ENCODE assay signal across 13 cellular contexts in the genomic region with DNA sequence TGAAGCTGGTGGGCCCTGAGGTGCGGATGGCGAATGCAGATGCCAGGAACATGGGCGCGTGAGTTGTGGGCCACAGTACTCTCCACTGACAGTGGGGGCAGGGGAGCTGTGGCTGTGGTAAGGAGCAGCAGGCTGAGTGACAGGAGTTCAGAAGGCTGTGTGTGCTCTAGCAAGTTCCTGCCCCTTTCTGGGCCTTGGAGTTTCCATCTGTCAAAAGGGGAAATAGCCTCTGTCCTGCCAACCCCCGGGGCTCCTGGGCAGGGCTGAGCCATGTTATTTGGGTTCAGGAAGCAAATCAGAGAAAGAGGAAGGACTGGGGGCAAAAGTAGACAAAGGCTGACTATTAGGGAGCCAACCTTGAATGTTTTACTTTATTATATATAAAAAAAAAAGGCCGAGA. TPM values are rescaled to one million over a fixed set of nuclear protein-coding genes. Genes with fewer than 3 reads are reported as not detected.
A peak's percentile ranks its signal among the peaks of the same experiment; 100 is the strongest.
DNase-seq lines count a peak whose midpoint lies in the region; ATAC-seq and TF ChIP-seq lines count a peak whose summit lies in the region.
"Had no signal": no experiment of that assay in that cellular context is flagged by ENCODE, and none has a peak within 500 bp of the region (broad histone marks: within the 10 kb centered on the region; RNA-seq: fewer than 3 reads in every experiment).

No MANE protein-coding gene starts in this region.

- 6 to 23% methylated on average over 2 of the region's 6 CpGs for WGBS in esophagus squamous epithelium, 2 donors

- DNase-seq in NB4 (ENCODE audit: low read depth) (peak; percentile 54), esophagus squamous epithelium (lab: John Stamatoyannopoulos, UW) (no peak), mucosa of descending colon (no peak), inferior parietal cortex (ENCODE audit: extremely low spot score) (no peak)
- DNase-seq: activated CD4-positive, alpha-beta memory T cell treated with anti-CD3 and anti-CD28 coated beads for 36 hours; activated effector memory CD4-positive, alpha-beta T cell treated with anti-CD3 and anti-CD28 coated beads, Interleukin-2, amount 50 U/mL, for 16 hours; PC-9; stimulated activated CD4-positive, alpha-beta T cell treated with anti-CD3 and anti-CD28 coated beads, Interleukin-2, amount 100 ng/mL, for 24 hours had no signal

- H3K4me1 ChIP-seq in BLaER1 treated with 17β-estradiol and CSF1 and Interleukin-3, amounts not matched to agents 10 nM and 100 nM = peaks cover 0 to 22% (median 15%) of the 10 kb centered on the region in 10 experiments; a peak in 15 of 20 replicates
- H3K4me1 ChIP-seq in esophagus squamous epithelium (peaks cover 5 to 17% (median 10%) of the 10 kb centered on the region in 3 donors), mucosa of descending colon (ENCODE audit: low read depth) (peaks cover 15% of the 10 kb centered on the region)

- TF ChIP-seq POLR2A in NB4 (IDR thresholded peaks at IDR 0.05; ENCODE audit: extremely low read depth, insufficient read length) (no peak), esophagus squamous epithelium (IDR thresholded peaks at IDR 0.05) (no peak)

- H3K36me3 ChIP-seq in BLaER1 treated with 17β-estradiol and CSF1 and Interleukin-3, amounts not matched to agents 10 nM and 100 nM = peaks cover 52 to 94% (median 83%) of the 10 kb centered on the region in 11 experiments
- H3K36me3 ChIP-seq in esophagus squamous epithelium (peaks cover 29 to 99% (median 35%) of the 10 kb centered on the region in 3 donors), mucosa of descending colon (ENCODE audit: low read depth) (no peaks in the 10 kb centered on the region)

- no peak for TF ChIP-seq CTCF in NB4 (IDR thresholded peaks at IDR 0.05; ENCODE audit: low read depth, low read length)
- no peak for TF ChIP-seq CTCF in esophagus squamous epithelium (IDR thresholded peaks at IDR 0.05)
- TF ChIP-seq CTCF in mucosa of descending colon (IDR thresholded peaks at IDR 0.05) = no peak

- peaks cover 0 to 15% (median 0%) of the 10 kb centered on the region in 11 experiments; a peak in 1 of 22 replicates for H4K20me1 ChIP-seq in BLaER1 treated with 17β-estradiol and CSF1 and Interleukin-3, amounts not matched to agents 10 nM and 100 nM

- intact Hi-C loops in esophagus squamous epithelium (cut with DNase I) (loop anchor here (10.0 kb wide), 1 partner anchor 126 kb away; no protein-coding TSS in a partner anchor), mucosa of descending colon (cut with DNase I, micrococcal nuclease) (no loop called here)

- peak; percentile 47 for ATAC-seq in mucosa of descending colon
- no peak for ATAC-seq in HG03045 (IDR thresholded peaks at IDR 0.05; ENCODE audit: unreplicated experiment)
- no peak for ATAC-seq in GM21528 (IDR thresholded peaks at IDR 0.05; ENCODE audit: low FRiP score, unreplicated experiment)
- no peak for ATAC-seq in HG03439 (IDR thresholded peaks at IDR 0.05; ENCODE audit: unreplicated experiment)

- H3K27me3 ChIP-seq in BLaER1 treated with 17β-estradiol and CSF1 and Interleukin-3, amounts not matched to agents 10 nM and 100 nM = no peaks in the 10 kb centered on the region
- no peaks in the 10 kb centered on the region for H3K27me3 ChIP-seq in esophagus squamous epithelium

- H3K9ac ChIP-seq in BLaER1 treated with 17β-estradiol and CSF1 and Interleukin-3, amounts not matched to agents 10 nM and 100 nM = peak overlapping the region in 9 of 11 experiments; percentile 9 to 61 (median 52); a peak in 17 of 22 replicates

- no peak overlapping the region; a peak in 1 of 20 replicates for H3K4me3 ChIP-seq in BLaER1 treated with 17β-estradiol and CSF1 and Interleukin-3, amounts not matched to agents 10 nM and 100 nM
- no peak overlapping the region for H3K4me3 ChIP-seq in NB4 (ENCODE audit: low read depth, low read length)
- H3K4me3 ChIP-seq in esophagus squamous epithelium = no peak overlapping the region
- H3K4me3 ChIP-seq in mucosa of descending colon = no peak overlapping the region
- H3K4me3 ChIP-seq: PC-9 had no signal

- H3K9me3 ChIP-seq in BLaER1 treated with 17β-estradiol and CSF1 and Interleukin-3, amounts not matched to agents 10 nM and 100 nM (replicated peaks in 1 of 11) = no peaks in the 10 kb centered on the region
- no peaks in the 10 kb centered on the region for H3K9me3 ChIP-seq in esophagus squamous epithelium
- no peaks in the 10 kb centered on the region for H3K9me3 ChIP-seq in mucosa of descending colon

- peak overlapping the region in 9 of 11 experiments; percentile 36 to 81 (median 60); a peak in 15 of 22 replicates for H3K27ac ChIP-seq in BLaER1 treated with 17β-estradiol and CSF1 and Interleukin-3, amounts not matched to agents 10 nM and 100 nM
- H3K27ac ChIP-seq in esophagus squamous epithelium = peak overlapping the region in 3 of 4 donors; percentile 1 to 44 (median 2)
- H3K27ac ChIP-seq: epithelial cell of prostate, PC-9 had no signal

- peak overlapping the region in 7 of 11 experiments; percentile 7 to 75 (median 56); a peak in 12 of 22 replicates for H3K4me2 ChIP-seq in BLaER1 treated with 17β-estradiol and CSF1 and Interleukin-3, amounts not matched to agents 10 nM and 100 nM
- H3K4me2 ChIP-seq: PC-9 had no signal

RNA-seq across cellular contexts. Expression of a gene that starts 19.5 kb away (rescaled TPM):
- total RNA-seq in esophagus squamous epithelium (10 to 100 TPM; 64.4 to 96.9 (median 78.7) TPM), mucosa of descending colon (100 to 1,000 TPM; 103 to 131 (median 110) TPM)

RNA-seq across cellular contexts. Expression of a gene that starts 26.2 kb away (rescaled TPM):
- total RNA-seq in esophagus squamous epithelium (10 to 100 TPM; 29.8 to 38.1 (median 34.3) TPM), mucosa of descending colon (10 to 100 TPM; 33.7 to 68.6 (median 35.4) TPM)

RNA-seq across cellular contexts. Expression of a gene that starts 34.5 kb away (rescaled TPM):
- 10 to 100 TPM; 40.4 to 50.5 (median 47.9) TPM for total RNA-seq in esophagus squamous epithelium
- 100 to 1,000 TPM in 1 of 3 donors, 10 to 100 TPM in 2; 69.6 to 102 (median 88.6) TPM for total RNA-seq in mucosa of descending colon

RNA-seq across cellular contexts. Expression of a gene that starts 58.6 kb away (rescaled TPM):
- total RNA-seq in esophagus squamous epithelium (10 to 100 TPM; 13.0 to 24.9 (median 19.8) TPM), mucosa of descending colon (10 to 100 TPM; 17.6 to 23.9 (median 22.0) TPM)
